In the genomic region with DNA sequence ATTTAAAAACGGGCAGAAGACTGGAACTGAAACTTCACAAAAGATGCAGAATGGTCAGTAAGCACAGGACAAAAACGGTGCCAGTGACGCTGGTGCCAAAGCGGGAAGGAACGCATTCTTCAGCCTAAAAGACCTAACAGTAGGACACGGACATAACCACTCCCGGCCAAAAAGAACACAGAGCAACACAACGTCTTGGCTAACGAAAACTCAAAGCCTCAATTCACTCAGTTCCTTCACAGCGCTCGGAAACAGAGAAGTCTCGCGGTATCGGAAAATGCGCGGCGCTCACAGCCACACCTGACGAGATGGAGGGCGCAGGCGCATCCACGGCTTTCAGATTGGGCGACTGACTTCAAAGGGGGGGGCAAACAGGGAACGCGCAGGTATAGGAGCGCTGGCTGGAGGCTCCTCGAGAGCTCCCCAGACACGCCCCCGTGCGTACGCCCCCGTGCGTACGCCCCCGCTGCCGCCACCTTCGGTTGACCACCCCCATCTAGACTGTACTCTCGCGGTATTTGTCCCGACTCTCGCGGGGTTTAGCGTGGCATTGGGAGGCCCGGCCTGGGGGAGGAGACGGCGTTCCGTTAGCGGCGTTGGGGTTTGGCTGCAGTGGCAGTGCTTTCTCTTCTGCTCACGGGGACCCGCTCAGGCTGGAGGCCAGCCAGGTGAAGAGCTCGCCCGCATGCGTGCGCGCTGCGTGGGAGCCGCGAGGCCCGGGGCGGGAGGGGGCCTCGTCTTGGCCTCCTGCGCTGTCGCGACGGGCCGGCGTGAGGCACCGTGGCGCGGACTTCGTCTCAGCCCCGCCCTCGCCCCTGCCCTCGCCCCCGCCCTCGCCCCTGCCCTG, we compare ENCODE assay signal across 8 cellular contexts. TPM values are rescaled to one million over a fixed set of nuclear protein-coding genes. Genes with fewer than 3 reads are reported as not detected.
A peak's percentile ranks its signal among the peaks of the same experiment; 100 is the strongest.
DNase-seq lines count a peak whose midpoint lies in the region; ATAC-seq, FAIRE-seq and TF ChIP-seq lines count a peak whose summit lies in the region.

A gene (plus strand): TSS at position 576 of the 847 bp plus-strand sequence. CDS start 321 bp downstream, outside the sequence.

- peaks cover 49% of the 10 kb centered on the region for H3K36me3 ChIP-seq in OCI-LY7 (ENCODE audit: insufficient read depth, low read length)
- no peaks in the 10 kb centered on the region for H3K36me3 ChIP-seq in endothelial cell of umbilical vein (ENCODE audit: control insufficient read depth in 2 of 2, extremely low read depth in 1 of 2, insufficient read depth in 2 of 2, low read length in 2 of 2)

- peak; percentile 99 for TF ChIP-seq POLR2A in endothelial cell of umbilical vein (IDR thresholded peaks at IDR 0.05; ENCODE audit: low read depth, low read length)

- FAIRE-seq in D721Med (lab: Jason Lieb, UNC) (peak; percentile 11), endothelial cell of umbilical vein (lab: Jason Lieb, UNC) (peak; percentile 92)

- dilution Hi-C loops in endothelial cell of umbilical vein (cut with MboI; ENCODE audit: extremely low pct_ligation_motif_present, low sequenced_read_pairs), result no loop called here

- H3K27ac ChIP-seq in OCI-LY7 (ENCODE audit: low read depth, low read length, poor library complexity, severe bottlenecking) (peak within 1 kb of the TSS; percentile 93), endothelial cell of umbilical vein (ENCODE audit: insufficient read depth, low read depth, low read length) (peak within 1 kb of the TSS; percentile 62)

- no peaks in the 10 kb centered on the region for H3K9me2 ChIP-seq in OCI-LY7 (ENCODE audit: insufficient read depth, low read length)

- H2AFZ ChIP-seq in OCI-LY7 (ENCODE audit: low read length) (peak within 1 kb of the TSS; percentile 87), endothelial cell of umbilical vein (ENCODE audit: low read depth, low read length) (peak within 1 kb of the TSS; percentile 58)

- CTCF ChIA-PET in OCI-LY7 (lab: Charles Lee; ENCODE audit: unreplicated experiment), result interaction anchor here (0.7 to 2.2 kb wide), 5 partner anchors 9 to 22 kb away, joined by 3 to 6 read pairs (median 5); a partner anchor contains a TSS
- CTCF ChIA-PET in endothelial cell of umbilical vein (lab: Charles Lee), result interaction anchor here (0.8 to 3.8 kb wide), 6 partner anchors 10 to 53 kb away, joined by 3 to 28 read pairs (median 4); a partner anchor contains a TSS

- peaks cover 32% of the 10 kb centered on the region for H3K4me1 ChIP-seq in OCI-LY7 (ENCODE audit: insufficient read depth, low read length, poor library complexity, severe bottlenecking)
- peaks cover 9% of the 10 kb centered on the region for H3K4me1 ChIP-seq in endothelial cell of umbilical vein (ENCODE audit: control insufficient read depth, extremely low read depth, insufficient read depth, low read length)

- TF ChIP-seq CTCF in D721Med (IDR thresholded peaks at IDR 0.05; ENCODE audit: insufficient read depth, missing control alignments) (no peak), OCI-LY7 (conservative IDR thresholded peaks at IDR 0.05; ENCODE audit: low read length) (no peak), endothelial cell of umbilical vein (IDR thresholded peaks at IDR 0.05; ENCODE audit: extremely low read depth in 1 of 2, insufficient read depth in 1 of 2, low read depth in 1 of 2, low read length in 2 of 2) (peak in 1 of 2 donors; percentile 14)

- no peaks in the 10 kb centered on the region for H3K27me3 ChIP-seq in endothelial cell of umbilical vein (ENCODE audit: control insufficient read depth in 2 of 2, insufficient read depth in 2 of 2, low read length in 2 of 2)

- H3K4me3 ChIP-seq in OCI-LY7 (ENCODE audit: low read depth, low read length, poor library complexity, severe bottlenecking) (peak within 1 kb of the TSS; percentile 78), endothelial cell of umbilical vein (replicated peaks in 1 of 3; ENCODE audit: insufficient read depth in 1 of 3, low read depth in 1 of 3, low read length in 3 of 3) (peak within 1 kb of the TSS; percentile 70 to 99 (median 85))

- peak within 1 kb of the TSS; percentile 95 for H3K9ac ChIP-seq in endothelial cell of umbilical vein (replicated peaks; ENCODE audit: extremely low read depth, insufficient read depth, low read length)

- no TSS peak for BruUV-seq in OCI-LY7 (replicated peaks; lab: Mats Ljungman, UMichigan)
- BruUV-seq in endothelial cell of umbilical vein (replicated peaks; lab: Mats Ljungman, UMichigan), result no TSS peak

- DNase-seq in D721Med (ENCODE audit: insufficient read length, low spot score) (peak; percentile 53), HuH-7.5 (ENCODE audit: low spot score) (peak; percentile 81), OCI-LY7 (ENCODE audit: low spot score) (peak; percentile 99), activated T-cell treated with anti-CD3 and anti-CD28 coated beads for 1 hour (ENCODE audit: low read depth) (peak; percentile 100), endothelial cell of umbilical vein (ENCODE audit: low read depth, low spot score) (peak; percentile 99), midbrain (lab: John Stamatoyannopoulos, UW) (peak; percentile 95)
- peak; percentile 99 for DNase-seq in stimulated activated CD8-positive, alpha-beta memory T cell treated with anti-CD3 and anti-CD28 coated beads, Interleukin-2, amount 100 ng/mL, for 1 hour (ENCODE audit: low read depth in 2 of 2)

- H3K4me2 ChIP-seq in OCI-LY7 (ENCODE audit: low read length) (peak within 1 kb of the TSS; percentile 88), endothelial cell of umbilical vein (ENCODE audit: insufficient read depth, low read length) (peak within 1 kb of the TSS; percentile 100)

- H3K9me1 ChIP-seq in endothelial cell of umbilical vein (replicated peaks; ENCODE audit: control insufficient read depth, extremely low read depth, insufficient read depth, low read length), result no peaks in the 10 kb centered on the region

- no peaks in the 10 kb centered on the region for H3K9me3 ChIP-seq in OCI-LY7 (ENCODE audit: low read length)
- no peaks in the 10 kb centered on the region for H3K9me3 ChIP-seq in endothelial cell of umbilical vein (replicated peaks; ENCODE audit: control insufficient read depth, insufficient read depth, low read length)

- peak; percentile 87 for ATAC-seq in GM21526 (IDR thresholded peaks at IDR 0.05; ENCODE audit: low FRiP score, unreplicated experiment)

- POLR2A ChIA-PET in OCI-LY7 (lab: Charles Lee) (interaction anchor here (0.5 to 3.8 kb wide), 8 partner anchors 10 to 48 kb away, joined by 3 to 33 read pairs (median 4); a partner anchor contains a TSS), endothelial cell of umbilical vein (lab: Charles Lee) (interaction anchor here (0.6 to 1.5 kb wide), 5 partner anchors 10 to 34 kb away, joined by 3 to 16 read pairs (median 4); a partner anchor contains a TSS)

- intact Hi-C loops in OCI-LY7 (cut with micrococcal nuclease; ENCODE audit: unreplicated experiment), result loop anchor here (1.0 kb wide), 2 partner anchors 10 to 18 kb away; a partner anchor contains a TSS
- intact Hi-C loops in endothelial cell of umbilical vein (cut with micrococcal nuclease), result loop anchor here (1.0 kb wide), 2 partner anchors 10 to 18 kb away; a partner anchor contains a TSS

- H4K20me1 ChIP-seq in OCI-LY7 (ENCODE audit: insufficient read depth, low read length), result peaks cover 35% of the 10 kb centered on the region
- no peaks in the 10 kb centered on the region for H4K20me1 ChIP-seq in endothelial cell of umbilical vein (replicated peaks; ENCODE audit: control insufficient read depth, extremely low read depth, insufficient read depth, low read length)

- peaks cover 51% of the 10 kb centered on the region for H3K79me2 ChIP-seq in OCI-LY7 (ENCODE audit: insufficient read depth, low read depth, low read length)
- peaks cover 44% of the 10 kb centered on the region for H3K79me2 ChIP-seq in endothelial cell of umbilical vein (ENCODE audit: control insufficient read depth, insufficient read depth, low read length)

TF ChIP-seq in endothelial cell of umbilical vein, 7 proteins besides CTCF, POLR2A, EP300 and RAD21:
- TF ChIP-seq, protein P1, sequence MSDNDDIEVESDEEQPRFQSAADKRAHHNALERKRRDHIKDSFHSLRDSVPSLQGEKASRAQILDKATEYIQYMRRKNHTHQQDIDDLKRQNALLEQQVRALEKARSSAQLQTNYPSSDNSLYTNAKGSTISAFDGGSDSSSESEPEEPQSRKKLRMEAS (IDR thresholded peaks at IDR 0.05; ENCODE audit: insufficient read depth, insufficient read length), result peak; percentile 2
- TF ChIP-seq POLR2AphosphoS5 (IDR thresholded peaks at IDR 0.05; ENCODE audit: insufficient read depth, low read depth, low read length) (peak; percentile 90), EZH2 (IDR thresholded peaks at IDR 0.05; ENCODE audit: borderline replicate concordance, low read depth, low read length, severe bottlenecking) (no peak)
TF ChIP-seq in endothelial cell of umbilical vein: peak in this region for 2.

RNA-seq across cellular contexts. Expression of the gene that starts here (rescaled TPM):
- total RNA-seq in OCI-LY7 (2014; rRNA removed; shearing (Covaris generic)), result 85.1 and 90.2 TPM in 2 replicates
- total RNA-seq in OCI-LY7 (2022) (154 and 167 TPM in 2 replicates), endothelial cell of umbilical vein (92.6 and 99.0 TPM in 2 replicates)
- polyA plus RNA-seq in endothelial cell of umbilical vein, result 22.3 and 27.4 TPM in 2 replicates
- polyA plus RNA-seq in endothelial cell of umbilical vein (2011; cell fraction: cytosol; rRNA removed), result 8.7 and 14.4 TPM in 2 replicates
- 257 and 378 TPM in 2 replicates for polyA plus RNA-seq in endothelial cell of umbilical vein (2011; cell fraction: nucleus; rRNA removed)
- polyA plus RNA-seq in endothelial cell of umbilical vein (2012), result 35.0 and 49.7 TPM in 2 replicates
- 51.7 and 60.7 TPM in 2 replicates for polyA minus RNA-seq in endothelial cell of umbilical vein
- 23.9 TPM for polyA minus RNA-seq in endothelial cell of umbilical vein (2011; cell fraction: cytosol; rRNA and poly(A)+ RNA removed)
- polyA minus RNA-seq in endothelial cell of umbilical vein (2011; cell fraction: nucleus; rRNA and poly(A)+ RNA removed), result 197 and 292 TPM in 2 replicates

Comparison
In these comparisons a context has a peak if more than half of its experiments do, and no peak if none do; other contexts are left out.
1. Peak in every context shown above with its lines: DNase-seq, ATAC-seq, H3K4me3 ChIP-seq and H3K27ac ChIP-seq.